29 cellular contexts compared by ENCODE assay signal in the genomic region with DNA sequence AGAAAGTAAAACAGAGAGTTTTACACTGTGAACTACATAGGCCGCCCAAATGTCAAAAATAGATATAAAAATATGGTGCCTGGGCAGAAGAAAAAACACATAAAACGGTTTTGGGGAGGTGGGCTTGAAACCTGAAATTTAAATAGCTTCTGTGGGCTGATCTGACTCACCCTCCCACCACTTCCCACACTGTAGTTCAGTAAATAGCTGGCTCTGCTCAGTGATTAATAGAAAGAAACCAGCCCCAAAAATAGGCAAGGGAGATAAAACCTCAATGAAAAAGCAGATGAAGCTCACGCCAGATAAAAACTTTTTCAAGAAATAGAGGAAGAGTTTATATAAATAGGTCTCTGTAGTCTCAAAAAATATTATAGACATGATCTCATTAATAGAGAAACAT. TPM values are rescaled to one million over a fixed set of nuclear protein-coding genes. Genes with fewer than 3 reads are reported as not detected.
"Had no signal": no experiment of that assay in that cellular context is flagged by ENCODE, and none has a peak within 500 bp of the region (broad histone marks: within the 10 kb centered on the region; RNA-seq: fewer than 3 reads in every experiment).

No MANE protein-coding gene starts in this region.

- H3K4me1 ChIP-seq: gastrocnemius medialis, lower lobe of right lung, psoas muscle, sigmoid colon, testis, tibial artery had no signal

- H3K36me3 ChIP-seq: gastrocnemius medialis, lower lobe of right lung, ovary, sigmoid colon, tibial artery had no signal

- DNase-seq: effector CD8-positive, alpha-beta T cell; foreskin fibroblast; gastrocnemius medialis; left ventricle myocardium superior; lower lobe of right lung; natural killer cell; occipital lobe; ovary; posterior cingulate gyrus; psoas muscle; right cardiac atrium; sigmoid colon; stimulated activated CD4-positive, alpha-beta T cell treated with anti-CD3 and anti-CD28 coated beads, Interleukin-2, amount 100 ng/mL, for 24 hours; stimulated activated CD4-positive, alpha-beta T cell treated with anti-CD3 and anti-CD28 coated beads, Interleukin-4, amount 100 ng/mL, for 4 hours; stimulated activated naive CD8-positive, alpha-beta T cell treated with anti-CD3 and anti-CD28 coated beads, Interleukin-15, Interleukin-2, amounts not matched to agents 100 U/mL and 50 U/mL, for 24 hours; substantia nigra; testis; tibial artery had no signal

- ATAC-seq: esophagus mucosa; gastrocnemius medialis; left ventricle myocardium superior; lower lobe of right lung; natural killer cell; psoas muscle; right cardiac atrium; stimulated activated memory B cell treated with anti-CD40 and anti-IgM and Interleukin-4, amounts not matched to agents 10 μg/mL and 1 μg/mL and 100 μg/mL, for 72 hours; stimulated activated naive CD8-positive, alpha-beta T cell treated with anti-CD3 and anti-CD28 coated beads, Interleukin-15, Interleukin-2, amounts not matched to agents 100 U/mL and 50 U/mL, for 24 hours had no signal

- H3K9me3 ChIP-seq: gastrocnemius medialis, lower lobe of right lung, ovary, psoas muscle, sigmoid colon, testis, tibial artery had no signal

- H3K27ac ChIP-seq: epithelial cell of prostate, gastrocnemius medialis, lower lobe of right lung, ovary, psoas muscle, sigmoid colon, testis, tibial artery had no signal

- H3K4me3 ChIP-seq: gastrocnemius medialis, lower lobe of right lung, ovary, psoas muscle, sigmoid colon, testis, tibial artery had no signal

- H3K27me3 ChIP-seq: gastrocnemius medialis, ovary, sigmoid colon, testis, tibial artery had no signal

RNA-seq across cellular contexts. Expression of a gene that starts 13.2 kb away (rescaled TPM):
- total RNA-seq: endodermal cell, esophagus mucosa, gastrocnemius medialis, glomerular endothelial cell, left ventricle myocardium superior, lower lobe of right lung, mesenteric fat pad, natural killer cell, occipital lobe, ovary, psoas muscle, renal cortical epithelial cell, right cardiac atrium, sigmoid colon, skeletal muscle tissue, urinary bladder had no signal
- polyA plus RNA-seq: keratinocyte, neural cell, ovary, psoas muscle, right cardiac atrium, sigmoid colon, urinary bladder had no signal
